In the genomic region with DNA sequence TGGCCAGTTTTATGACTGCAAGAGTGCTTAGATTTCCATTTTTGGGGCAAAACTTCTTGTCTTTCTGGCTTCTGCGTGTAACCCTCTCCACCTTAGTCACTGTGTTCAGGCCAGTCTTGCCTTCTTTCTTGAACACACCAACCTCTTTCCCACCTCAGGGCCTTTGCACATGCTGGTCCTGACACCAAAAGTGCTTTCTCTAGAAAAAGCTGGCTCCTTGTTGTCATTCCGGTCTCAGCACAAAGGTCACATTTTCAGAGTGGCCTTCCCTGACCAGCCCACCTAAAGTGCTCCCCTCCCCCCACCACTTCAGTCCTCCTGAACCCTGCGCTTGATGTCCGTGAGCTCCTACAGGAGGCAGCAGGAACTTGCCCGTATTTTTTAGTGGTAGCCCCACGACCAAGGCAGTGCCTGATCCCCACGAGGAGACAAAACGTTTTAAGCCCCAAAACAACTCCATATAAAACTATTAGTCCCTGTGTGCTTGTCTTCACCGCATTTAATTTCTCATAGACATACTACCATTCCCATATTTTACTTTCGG, we compare ENCODE assay signal across 2 cellular contexts.
TF ChIP-seq lines count a peak whose summit lies in the region.

No MANE protein-coding gene starts in this region.

TF ChIP-seq in A549, 52 proteins besides CTCF, POLR2A, EP300 and RAD21:
- TF ChIP-seq CHD2 (IDR thresholded peaks at IDR 0.05; ENCODE audit: low read length, partially characterized antibody) (no peak), SREBF2 (IDR thresholded peaks at IDR 0.05) (no peak), FOSL2 (IDR thresholded peaks at IDR 0.05) (no peak), FOSL2 (CRISPR knock-in tag; IDR thresholded peaks at IDR 0.05) (no peak), CHD4 (IDR thresholded peaks at IDR 0.05; ENCODE audit: borderline replicate concordance) (no peak), HOXA7 (CRISPR knock-in tag; IDR thresholded peaks at IDR 0.05) (no peak), ZSCAN20 (CRISPR knock-in tag; IDR thresholded peaks at IDR 0.05) (no peak), RCOR1 (IDR thresholded peaks at IDR 0.05; ENCODE audit: low read depth, low read length) (no peak), PHF8 (IDR thresholded peaks at IDR 0.05; ENCODE audit: borderline replicate concordance, low read depth) (no peak), BHLHE40 (IDR thresholded peaks at IDR 0.05; ENCODE audit: low read depth, low read length) (no peak), USF2 (IDR thresholded peaks at IDR 0.05) (no peak), ZFP36 (IDR thresholded peaks at IDR 0.05; ENCODE audit: borderline replicate concordance, partially characterized antibody) (no peak), RARB (CRISPR knock-in tag; IDR thresholded peaks at IDR 0.05) (no peak), CEBPB (IDR thresholded peaks at IDR 0.05) (no peak)
- TF ChIP-seq, protein P1, sequence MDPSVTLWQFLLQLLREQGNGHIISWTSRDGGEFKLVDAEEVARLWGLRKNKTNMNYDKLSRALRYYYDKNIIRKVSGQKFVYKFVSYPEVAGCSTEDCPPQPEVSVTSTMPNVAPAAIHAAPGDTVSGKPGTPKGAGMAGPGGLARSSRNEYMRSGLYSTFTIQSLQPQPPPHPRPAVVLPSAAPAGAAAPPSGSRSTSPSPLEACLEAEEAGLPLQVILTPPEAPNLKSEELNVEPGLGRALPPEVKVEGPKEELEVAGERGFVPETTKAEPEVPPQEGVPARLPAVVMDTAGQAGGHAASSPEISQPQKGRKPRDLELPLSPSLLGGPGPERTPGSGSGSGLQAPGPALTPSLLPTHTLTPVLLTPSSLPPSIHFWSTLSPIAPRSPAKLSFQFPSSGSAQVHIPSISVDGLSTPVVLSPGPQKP (IDR thresholded peaks at IDR 0.05; ENCODE audit: low read depth, low read length) = no peak

TF ChIP-seq in HCT116, 20 proteins besides CTCF, POLR2A, EP300 and RAD21:
- peak; percentile 14 for TF ChIP-seq YY1 (IDR thresholded peaks at IDR 0.05; ENCODE audit: extremely low read depth, insufficient replicate concordance, low read depth, low read length)
- peak; percentile 25; the same call in 1 of the 2 replicates for TF ChIP-seq POLR2AphosphoS5 (IDR thresholded peaks at IDR 0.05; ENCODE audit: low read depth, low read length)
- no peak for TF ChIP-seq SRF (IDR thresholded peaks at IDR 0.05; ENCODE audit: low read depth)
TF ChIP-seq in HCT116: peak in this region for 2.
